In the genomic region with DNA sequence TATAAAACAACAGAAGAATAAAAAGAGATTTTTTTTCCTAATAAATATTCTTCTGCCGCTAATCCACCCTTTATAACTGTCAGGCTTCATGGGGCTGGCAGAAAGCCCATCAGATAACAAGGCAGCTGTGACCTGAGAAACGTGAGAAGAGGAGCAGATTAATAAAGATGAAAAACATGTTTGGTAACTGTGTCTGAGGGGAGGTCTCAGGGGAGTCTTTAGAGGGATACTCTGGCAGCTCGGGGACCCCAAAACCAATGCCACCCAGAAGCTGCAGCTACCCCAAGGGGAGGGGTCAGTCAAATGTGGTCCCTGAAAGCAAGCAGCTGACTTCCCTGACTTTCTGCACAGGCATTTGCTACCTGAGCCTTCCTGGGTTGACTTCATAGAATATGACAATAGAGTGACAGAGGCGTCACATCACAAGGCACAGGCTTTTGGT, we compare ENCODE assay signal across 12 cellular contexts. TPM values are rescaled to one million over a fixed set of nuclear protein-coding genes. Genes with fewer than 3 reads are reported as not detected.
DNase-seq lines count a peak whose midpoint lies in the region; ATAC-seq and TF ChIP-seq lines count a peak whose summit lies in the region.
"Had no signal": no experiment of that assay in that cellular context is flagged by ENCODE, and none has a peak within 500 bp of the region (broad histone marks: within the 10 kb centered on the region; RNA-seq: fewer than 3 reads in every experiment).

No MANE protein-coding gene starts in this region.

- no peak for ATAC-seq in HG03354 (IDR thresholded peaks at IDR 0.05; ENCODE audit: poor library complexity, severe bottlenecking, unreplicated experiment)
- ATAC-seq: GM23338; stimulated activated effector memory CD8-positive, alpha-beta T cell treated with anti-CD3 and anti-CD28 coated beads, Interleukin-12 subunit alpha, Interleukin-12 subunit beta, amount 100 ng/mL, for 72 hours had no signal

- DNase-seq in DMS79 treated with DMSO at 0.1 percent for 48 hours (lab: John Stamatoyannopoulos, UW) (peak; percentile 99), NCI-H1694 treated with DMSO at 0.1 percent for 48 hours (lab: John Stamatoyannopoulos, UW) (peak; percentile 58), RPMI7951 (ENCODE audit: low read depth) (peak; percentile 51), left kidney (ENCODE audit: low read depth, low spot score) (peak; percentile 80), CD14-positive monocyte (ENCODE audit: low spot score) (no peak)
- DNase-seq in stimulated activated CD4-positive, alpha-beta T cell treated with anti-CD3 and anti-CD28 coated beads, Interleukin-12 subunit alpha, Interleukin-12 subunit beta, amount 100 ng/mL, for 4 hours = no peak
- no peak for DNase-seq in activated T-helper 1 cell treated with anti-CD3 and anti-CD28 coated beads, Interleukin-12 subunit alpha, Interleukin-12 subunit beta, Interleukin-2, Interleukin-4 antibody, amounts not matched to agents 30 ng/mL and 10 ng/mL and 1 ng/mL, durations not matched to agents 14 hours and 24 hours and 36 hours (ENCODE audit: low spot score)
- DNase-seq: NK-92 treated with Interleukin-12 subunit alpha and Interleukin-12 subunit beta, amount 100 ng/mL, for 24 hours had no signal

- H3K27me3 Mint-ChIP-seq in CD14-positive monocyte (ENCODE audit: low read depth in 3 of 3) = peaks cover 0 to 1% (median 0%) of the 10 kb centered on the region in 3 donors
- H3K27me3 Mint-ChIP-seq in activated T-helper 1 cell treated with anti-CD3 and anti-CD28 coated beads, Interleukin-12 subunit alpha, Interleukin-12 subunit beta, Interleukin-2, Interleukin-4 antibody, amounts not matched to agents 30 ng/mL and 10 ng/mL and 1 ng/mL, durations not matched to agents 14 hours and 24 hours and 36 hours (ENCODE audit: insufficient read depth) = peaks cover 6% of the 10 kb centered on the region

- intact Hi-C loops in CD14-positive monocyte (cut with micrococcal nuclease) = no loop called here
- intact Hi-C loops in activated T-helper 1 cell treated with anti-CD3 and anti-CD28 coated beads, Interleukin-12 subunit alpha, Interleukin-12 subunit beta, Interleukin-2, Interleukin-4 antibody, amounts not matched to agents 30 ng/mL and 10 ng/mL and 1 ng/mL, durations not matched to agents 14 hours and 24 hours and 36 hours (cut with micrococcal nuclease) = no loop called here

- H3K27ac Mint-ChIP-seq in CD14-positive monocyte = no peak overlapping the region
- no peak overlapping the region for H3K27ac Mint-ChIP-seq in activated T-helper 1 cell treated with anti-CD3 and anti-CD28 coated beads, Interleukin-12 subunit alpha, Interleukin-12 subunit beta, Interleukin-2, Interleukin-4 antibody, amounts not matched to agents 30 ng/mL and 10 ng/mL and 1 ng/mL, durations not matched to agents 14 hours and 24 hours and 36 hours
- H3K27ac Mint-ChIP-seq: GM23338; stimulated activated effector memory CD8-positive, alpha-beta T cell treated with anti-CD3 and anti-CD28 coated beads, Interleukin-12 subunit alpha, Interleukin-12 subunit beta, amount 100 ng/mL, for 72 hours had no signal

- H3K36me3 Mint-ChIP-seq in CD14-positive monocyte = no peaks in the 10 kb centered on the region
- no peaks in the 10 kb centered on the region for H3K36me3 Mint-ChIP-seq in activated T-helper 1 cell treated with anti-CD3 and anti-CD28 coated beads, Interleukin-12 subunit alpha, Interleukin-12 subunit beta, Interleukin-2, Interleukin-4 antibody, amounts not matched to agents 30 ng/mL and 10 ng/mL and 1 ng/mL, durations not matched to agents 14 hours and 24 hours and 36 hours (ENCODE audit: low read depth)
- H3K36me3 Mint-ChIP-seq: stimulated activated effector memory CD8-positive, alpha-beta T cell treated with anti-CD3 and anti-CD28 coated beads, Interleukin-12 subunit alpha, Interleukin-12 subunit beta, amount 100 ng/mL, for 72 hours had no signal

- TF ChIP-seq CTCF in CD14-positive monocyte (IDR thresholded peaks at IDR 0.05) = no peak

- peaks cover 3% of the 10 kb centered on the region for H3K4me1 Mint-ChIP-seq in CD14-positive monocyte
- H3K4me1 Mint-ChIP-seq in activated T-helper 1 cell treated with anti-CD3 and anti-CD28 coated beads, Interleukin-12 subunit alpha, Interleukin-12 subunit beta, Interleukin-2, Interleukin-4 antibody, amounts not matched to agents 30 ng/mL and 10 ng/mL and 1 ng/mL, durations not matched to agents 14 hours and 24 hours and 36 hours (ENCODE audit: low read depth) = peaks cover 11% of the 10 kb centered on the region
- H3K4me1 Mint-ChIP-seq: stimulated activated effector memory CD8-positive, alpha-beta T cell treated with anti-CD3 and anti-CD28 coated beads, Interleukin-12 subunit alpha, Interleukin-12 subunit beta, amount 100 ng/mL, for 72 hours had no signal

- H3K4me3 Mint-ChIP-seq in CD14-positive monocyte = no peak overlapping the region
- no peak overlapping the region for H3K4me3 Mint-ChIP-seq in activated T-helper 1 cell treated with anti-CD3 and anti-CD28 coated beads, Interleukin-12 subunit alpha, Interleukin-12 subunit beta, Interleukin-2, Interleukin-4 antibody, amounts not matched to agents 30 ng/mL and 10 ng/mL and 1 ng/mL, durations not matched to agents 14 hours and 24 hours and 36 hours
- H3K4me3 Mint-ChIP-seq: GM23338; stimulated activated effector memory CD8-positive, alpha-beta T cell treated with anti-CD3 and anti-CD28 coated beads, Interleukin-12 subunit alpha, Interleukin-12 subunit beta, amount 100 ng/mL, for 72 hours had no signal

- H3K9me3 Mint-ChIP-seq in CD14-positive monocyte = peaks cover 0 to 2% (median 0%) of the 10 kb centered on the region in 7 donors
- H3K9me3 Mint-ChIP-seq in activated T-helper 1 cell treated with anti-CD3 and anti-CD28 coated beads, Interleukin-12 subunit alpha, Interleukin-12 subunit beta, Interleukin-2, Interleukin-4 antibody, amounts not matched to agents 30 ng/mL and 10 ng/mL and 1 ng/mL, durations not matched to agents 14 hours and 24 hours and 36 hours = no peaks in the 10 kb centered on the region
- H3K9me3 Mint-ChIP-seq: GM23338; stimulated activated effector memory CD8-positive, alpha-beta T cell treated with anti-CD3 and anti-CD28 coated beads, Interleukin-12 subunit alpha, Interleukin-12 subunit beta, amount 100 ng/mL, for 72 hours had no signal

RNA-seq across cellular contexts. Expression of a gene that starts 48.4 kb away (rescaled TPM):
- not detected in 2 replicates for total RNA-seq in RPMI7951 (2014; rRNA removed; shearing (Covaris generic))
- under 1 TPM; 0.07 to 0.12 TPM for polyA plus RNA-seq in CD14-positive monocyte
- total RNA-seq in activated T-helper 1 cell treated with anti-CD3 and anti-CD28 coated beads, Interleukin-12 subunit alpha, Interleukin-12 subunit beta, Interleukin-2, Interleukin-4 antibody, amounts not matched to agents 30 ng/mL and 10 ng/mL and 1 ng/mL, durations not matched to agents 14 hours and 24 hours and 36 hours = 80.7 and 81.0 TPM in 2 replicates
- total RNA-seq: GM23338, myocyte had no signal
- polyA plus RNA-seq: GM23338 had no signal

Comparison
In these comparisons a context has a peak if more than half of its experiments do, and no peak if none do; other contexts are left out.
1. DNase-seq: peak in DMS79 treated with DMSO at 0.1 percent for 48 hours (single experiment), NCI-H1694 treated with DMSO at 0.1 percent for 48 hours (single experiment), RPMI7951 (single experiment) and left kidney (single experiment); none in stimulated activated CD4-positive, alpha-beta T cell treated with anti-CD3 and anti-CD28 coated beads, Interleukin-12 subunit alpha, Interleukin-12 subunit beta, amount 100 ng/mL, for 4 hours (single experiment), CD14-positive monocyte (single experiment) and activated T-helper 1 cell treated with anti-CD3 and anti-CD28 coated beads, Interleukin-12 subunit alpha, Interleukin-12 subunit beta, Interleukin-2, Interleukin-4 antibody, amounts not matched to agents 30 ng/mL and 10 ng/mL and 1 ng/mL, durations not matched to agents 14 hours and 24 hours and 36 hours (single experiment).
2. RNA of a gene that starts 48.4 kb away (total RNA-seq): 80.7 to 81.0 TPM in activated T-helper 1 cell treated with anti-CD3 and anti-CD28 coated beads, Interleukin-12 subunit alpha, Interleukin-12 subunit beta, Interleukin-2, Interleukin-4 antibody, amounts not matched to agents 30 ng/mL and 10 ng/mL and 1 ng/mL, durations not matched to agents 14 hours and 24 hours and 36 hours; not detected in RPMI7951; every median in the first group is over 10 times any median in the second.